In genomic region chr9:127767909-127768331, GRCh38 we compare ENCODE assay signal across 2 cellular contexts.
TF ChIP-seq lines count a peak whose summit lies in the region.

No MANE protein-coding gene starts in this region.

TF ChIP-seq in SK-N-SH, 30 proteins besides CTCF, POLR2A, EP300 and RAD21:
- TF ChIP-seq TEAD4 (IDR thresholded peaks at IDR 0.05; ENCODE audit: borderline replicate concordance, insufficient read depth) (no peak), GATA2 (CRISPR knock-in tag; IDR thresholded peaks at IDR 0.05) (no peak), RCOR1 (IDR thresholded peaks at IDR 0.05; ENCODE audit: low read length) (no peak), CHD2 (IDR thresholded peaks at IDR 0.05; ENCODE audit: low read length, partially characterized antibody) (no peak), MEF2A (IDR thresholded peaks at IDR 0.05; ENCODE audit: borderline replicate concordance, low read depth) (no peak), FOXJ3 (CRISPR knock-in tag; IDR thresholded peaks at IDR 0.05) (no peak), EZH2phosphoT487 (IDR thresholded peaks at IDR 0.05; ENCODE audit: borderline replicate concordance, low read depth) (no peak), MXI1 (IDR thresholded peaks at IDR 0.05; ENCODE audit: low read depth, low read length) (no peak), NRF1 (IDR thresholded peaks at IDR 0.05; ENCODE audit: low read depth, low read length) (no peak), FOXM1 (IDR thresholded peaks at IDR 0.05; ENCODE audit: low read depth) (no peak), RXRA (IDR thresholded peaks at IDR 0.05; ENCODE audit: borderline replicate concordance, low read depth) (no peak)

TF ChIP-seq in endothelial cell of umbilical vein, 7 proteins besides CTCF, POLR2A, EP300 and RAD21:
- TF ChIP-seq GATA2 (IDR thresholded peaks at IDR 0.05; ENCODE audit: insufficient read depth, insufficient read length, low read depth, low read length) (no peak), JUN (IDR thresholded peaks at IDR 0.05; ENCODE audit: borderline replicate concordance, insufficient read depth, insufficient read length, low read depth) (peak; percentile 60), POLR2AphosphoS5 (IDR thresholded peaks at IDR 0.05; ENCODE audit: insufficient read depth, low read depth, low read length) (peak; percentile 52), EZH2 (IDR thresholded peaks at IDR 0.05; ENCODE audit: borderline replicate concordance, low read depth, low read length, severe bottlenecking) (no peak), MYC (IDR thresholded peaks at IDR 0.05; ENCODE audit: low read depth, low read length) (no peak), MAX (IDR thresholded peaks at IDR 0.05; ENCODE audit: insufficient read depth, insufficient read length) (no peak), FOS (IDR thresholded peaks at IDR 0.05; ENCODE audit: borderline replicate concordance, insufficient read depth, low read length) (peak; percentile 38)
